In genomic region chr2:108580079-108580478, GRCh38 we compare ENCODE assay signal across 1 cellular context.
TF ChIP-seq lines count a peak whose summit lies in the region.

No MANE protein-coding gene starts in this region.

TF ChIP-seq in IMR-90, 13 proteins besides CTCF, POLR2A, EP300 and RAD21:
- TF ChIP-seq RFX5 (IDR thresholded peaks at IDR 0.05; ENCODE audit: low read depth, low read length) (no peak), FOS (IDR thresholded peaks at IDR 0.05; ENCODE audit: low read depth, low read length) (no peak), CEBPB (IDR thresholded peaks at IDR 0.05; ENCODE audit: low read depth, low read length) (no peak), USF2 (IDR thresholded peaks at IDR 0.05; ENCODE audit: low read depth, low read length) (no peak), MXI1 (IDR thresholded peaks at IDR 0.05; ENCODE audit: borderline replicate concordance, low read depth, low read length) (no peak), BHLHE40 (IDR thresholded peaks at IDR 0.05; ENCODE audit: low read depth, low read length) (no peak), MAZ (IDR thresholded peaks at IDR 0.05; ENCODE audit: borderline replicate concordance, low read depth, low read length) (no peak), MAFK (IDR thresholded peaks at IDR 0.05; ENCODE audit: low read depth, low read length) (no peak), ELK1 (IDR thresholded peaks at IDR 0.05; ENCODE audit: borderline replicate concordance, low read depth, low read length) (no peak), NFE2L2 (IDR thresholded peaks at IDR 0.05; ENCODE audit: low read depth, low read length) (no peak), SMC3 (IDR thresholded peaks at IDR 0.05; ENCODE audit: low read depth, low read length) (no peak), RCOR1 (IDR thresholded peaks at IDR 0.05; ENCODE audit: insufficient replicate concordance, low read length) (no peak), CHD1 (IDR thresholded peaks at IDR 0.05; ENCODE audit: low read depth, low read length) (no peak)
